ENCODE assay signal across 9 cellular contexts in genomic region chr20:19074828-19075516, GRCh38.
DNase-seq lines count a peak whose midpoint lies in the region; ATAC-seq lines count a peak whose summit lies in the region.
"Had no signal": no experiment of that assay in that cellular context is flagged by ENCODE, and none has a peak within 500 bp of the region (broad histone marks: within the 10 kb centered on the region; RNA-seq: fewer than 3 reads in every experiment).

No MANE protein-coding gene starts in this region.

- no peaks in the 10 kb centered on the region for H3K4me1 ChIP-seq in GM23248 (ENCODE audit: insufficient read depth)

- no peak overlapping the region for H3K27ac ChIP-seq in GM23248

- H4K20me1 ChIP-seq in GM23248 (ENCODE audit: insufficient read depth) = no peaks in the 10 kb centered on the region

- 39 to 42% methylated on average over 8 of the region's 8 CpGs for WGBS in GM23248 (ENCODE audit: low coverage in 1 of 2, low lambda C conversion rate in 2 of 2, missing lambda C conversion rate in 2 of 2), 2 experiments

- H3K36me3 ChIP-seq in GM23248 (ENCODE audit: low read depth) = no peaks in the 10 kb centered on the region

- no peaks in the 10 kb centered on the region for H3K9me3 Mint-ChIP-seq in activated CD4-positive, alpha-beta T cell treated with anti-CD3 and anti-CD28 coated beads for 36 hours (ENCODE audit: low read depth)
- H3K9me3 Mint-ChIP-seq: memory B cell had no signal

- H3K27me3 Mint-ChIP-seq in activated CD4-positive, alpha-beta T cell treated with anti-CD3 and anti-CD28 coated beads for 36 hours = peaks cover 2% of the 10 kb centered on the region

- H3K4me2 ChIP-seq in GM23248 (ENCODE audit: unreplicated experiment) = no peak overlapping the region

- H3K27ac Mint-ChIP-seq in activated CD4-positive, alpha-beta T cell treated with anti-CD3 and anti-CD28 coated beads for 36 hours = no peak overlapping the region
- H3K27ac Mint-ChIP-seq: memory B cell had no signal

- H3K9me2 ChIP-seq in GM23248 (ENCODE audit: insufficient read depth) = no peaks in the 10 kb centered on the region

- no peak overlapping the region for H3K4me3 ChIP-seq in GM23248

- ATAC-seq in activated CD4-positive, alpha-beta T cell treated with anti-CD3 and anti-CD28 coated beads for 36 hours = peak; percentile 47
- ATAC-seq in HG02759 (IDR thresholded peaks at IDR 0.05; ENCODE audit: unreplicated experiment) (peak; percentile 47), HG02571 (IDR thresholded peaks at IDR 0.05; ENCODE audit: unreplicated experiment) (no peak)

- DNase-seq in activated CD4-positive, alpha-beta T cell treated with anti-CD3 and anti-CD28 coated beads for 36 hours = peak; percentile 23
- DNase-seq in activated CD4-positive, alpha-beta T cell treated with anti-CD3 and anti-CD28 coated beads for 4 hours = no peak
- peak; percentile 32 for DNase-seq in RPMI7951 (ENCODE audit: low read depth)
- peak; percentile 10 to 11 for DNase-seq in stimulated activated CD8-positive, alpha-beta memory T cell treated with anti-CD3 and anti-CD28 coated beads, Interleukin-7, amount 100 ng/mL, for 4 hours (ENCODE audit: low read depth in 2 of 2)
- no peak for DNase-seq in GM23248
- DNase-seq in hippocampal formation (lab: John Stamatoyannopoulos, UW) = no peak

- H3K9ac ChIP-seq in GM23248 = no peak overlapping the region

- in situ Hi-C loops in GM23248 (cut with MboI) = no loop called here

- H3F3A ChIP-seq in GM23248 (ENCODE audit: insufficient read depth) = no peaks in the 10 kb centered on the region

- no peaks in the 10 kb centered on the region for H3K27me3 ChIP-seq in GM23248 (replicated peaks; ENCODE audit: insufficient read depth)

- no peaks in the 10 kb centered on the region for H3K79me2 ChIP-seq in GM23248 (ENCODE audit: insufficient read depth)

- POLR2A ChIA-PET in activated CD4-positive, alpha-beta T cell treated with anti-CD3 and anti-CD28 coated beads for 36 hours (lab: Charles Lee) = interaction anchor here (0.6 kb wide), 1 partner anchor 34 kb away, joined by 4 read pairs; no protein-coding TSS in a partner anchor

- CTCF ChIA-PET in activated CD4-positive, alpha-beta T cell treated with anti-CD3 and anti-CD28 coated beads for 36 hours (lab: Charles Lee) = no interaction called here

- H3K9me3 ChIP-seq in GM23248 (ENCODE audit: low read depth) = no peaks in the 10 kb centered on the region

- H2AFZ ChIP-seq in GM23248 = no peak overlapping the region

- H3K4me1 Mint-ChIP-seq in activated CD4-positive, alpha-beta T cell treated with anti-CD3 and anti-CD28 coated beads for 36 hours = peaks cover 7% of the 10 kb centered on the region

- intact Hi-C loops in activated CD4-positive, alpha-beta T cell treated with anti-CD3 and anti-CD28 coated beads for 36 hours (cut with DNase I, micrococcal nuclease) = no loop called here

- H3K4me3 Mint-ChIP-seq in activated CD4-positive, alpha-beta T cell treated with anti-CD3 and anti-CD28 coated beads for 36 hours = no peak overlapping the region
- H3K4me3 Mint-ChIP-seq: memory B cell had no signal

- H3K36me3 Mint-ChIP-seq in activated CD4-positive, alpha-beta T cell treated with anti-CD3 and anti-CD28 coated beads for 36 hours (ENCODE audit: low read depth) = no peaks in the 10 kb centered on the region
- H3K36me3 Mint-ChIP-seq: memory B cell had no signal

Comparison
In these comparisons a context has a peak if more than half of its experiments do, and no peak if none do; other contexts are left out.
1. DNase-seq: peak in activated CD4-positive, alpha-beta T cell treated with anti-CD3 and anti-CD28 coated beads for 36 hours (single experiment), RPMI7951 (single experiment) and stimulated activated CD8-positive, alpha-beta memory T cell treated with anti-CD3 and anti-CD28 coated beads, Interleukin-7, amount 100 ng/mL, for 4 hours (2 of 2); none in activated CD4-positive, alpha-beta T cell treated with anti-CD3 and anti-CD28 coated beads for 4 hours (0 of 2), GM23248 (single experiment) and hippocampal formation (0 of 2).